In genomic region chr2:70302195-70302546, GRCh38 we compare ENCODE assay signal across 7 cellular contexts. TPM values are rescaled to one million over a fixed set of nuclear protein-coding genes. Genes with fewer than 3 reads are reported as not detected.
DNase-seq lines count a peak whose midpoint lies in the region; ATAC-seq and TF ChIP-seq lines count a peak whose summit lies in the region.
"Not testable (repeated sequence)": the region's sequence is repeated elsewhere in the genome, so short reads cannot be mapped to it uniquely, and the experiment has no call there.

No MANE protein-coding gene starts in this region.

- TF ChIP-seq POLR2A in heart left ventricle (IDR thresholded peaks at IDR 0.05) = not testable (repeated sequence)

- not testable (repeated sequence) for H3K9me3 ChIP-seq in OCI-LY3 (ENCODE audit: insufficient read depth, low read length); mammary epithelial cell (replicated peaks; ENCODE audit: insufficient read depth, low read length); heart left ventricle; skeletal muscle satellite cell (replicated peaks; ENCODE audit: low read length)

- H3K27me3 ChIP-seq in GM06990 (replicated peaks; ENCODE audit: control insufficient read depth, insufficient read depth, low read length); OCI-LY3 (ENCODE audit: low read depth, low read length); mammary epithelial cell (ENCODE audit: insufficient read depth, low read length); heart left ventricle; skeletal muscle satellite cell (ENCODE audit: control insufficient read depth, insufficient read depth, low read length): not testable (repeated sequence)

- intact Hi-C loops in mammary epithelial cell (cut with micrococcal nuclease) (loop anchor here (5.0 to 10.0 kb wide), 3 partner anchors 217 to 560 kb away; partner anchors contain the start of gene PCBP1), heart left ventricle (cut with DNase I) (loop anchor here (1.0 to 10.0 kb wide), 8 partner anchors 55 to 390 kb away; partner anchors contain the start of genes MXD1 (in 3 of the 10) and TIA1 (in 2 of the 10))

- POLR2A ChIA-PET in activated CD8-positive, alpha-beta T cell treated with anti-CD3 and anti-CD28 coated beads, Interleukin-2, amount 10 ng/mL, durations not matched to agents 7 days and 5 days (lab: Charles Lee) = interaction anchor here (0.8 to 4.2 kb wide), 4 partner anchors 9 to 388 kb away, joined by 3 to 31 read pairs (median 5); partner anchors contain the start of genes PCYOX1 and SNRPG
- POLR2A ChIA-PET in naive thymus-derived CD8-positive, alpha-beta T cell (lab: Charles Lee) = interaction anchor here (0.8 to 4.3 kb wide), 10 partner anchors 9 to 390 kb away, joined by 3 to 45 read pairs (median 5); partner anchors contain the start of genes C2orf42, MXD1, PCYOX1 and SNRPG

- ATAC-seq in activated CD8-positive, alpha-beta T cell treated with anti-CD3 and anti-CD28 coated beads, Interleukin-2, amount 10 ng/mL, durations not matched to agents 7 days and 5 days; heart left ventricle; naive thymus-derived CD8-positive, alpha-beta T cell: not testable (repeated sequence)

- not testable (repeated sequence) for H3K9ac ChIP-seq in OCI-LY3 (ENCODE audit: low read length); mammary epithelial cell (ENCODE audit: insufficient read depth, low read length); skeletal muscle satellite cell (ENCODE audit: low read depth, low read length)

- in situ Hi-C loops in mammary epithelial cell (cut with MboI; ENCODE audit: low sequenced_read_pairs in 2 of 2) = loop anchor here (10.0 to 25.0 kb wide), 3 partner anchors 343 to 635 kb away; partner anchors contain the start of genes ATP6V1B1 (in 2 of the 2) and FIGLA (in 1 of the 2)

- H3K36me3 Mint-ChIP-seq in activated CD8-positive, alpha-beta T cell treated with anti-CD3 and anti-CD28 coated beads, Interleukin-2, amount 10 ng/mL, durations not matched to agents 7 days and 5 days (ENCODE audit: low read depth) = peaks cover 29% of the 10 kb centered on the region
- peaks cover 6 to 32% (median 8%) of the 10 kb centered on the region in 3 donors for H3K36me3 Mint-ChIP-seq in naive thymus-derived CD8-positive, alpha-beta T cell

- peak overlapping the region; percentile 94 for H3K4me3 Mint-ChIP-seq in activated CD8-positive, alpha-beta T cell treated with anti-CD3 and anti-CD28 coated beads, Interleukin-2, amount 10 ng/mL, durations not matched to agents 7 days and 5 days
- peak overlapping the region in 9 of 10 donors; percentile 85 to 93 (median 90) for H3K4me3 Mint-ChIP-seq in naive thymus-derived CD8-positive, alpha-beta T cell

- not testable (repeated sequence) for BruUV-seq in mammary epithelial cell (replicated peaks; lab: Mats Ljungman, UMichigan)

- 64% methylated on average over 7 of the region's 11 CpGs for WGBS in mammary epithelial cell (ENCODE audit: low coverage, missing lambda C conversion rate)
- WGBS in heart left ventricle, 4 donors = 44 to 50% (median 46%) methylated on average over 11 of the region's 11 CpGs

- TF ChIP-seq CTCF in GM06990 (IDR thresholded peaks at IDR 0.05; ENCODE audit: insufficient read depth, low read length, poor library complexity, severe bottlenecking); OCI-LY3 (IDR thresholded peaks at IDR 0.05; ENCODE audit: low read depth, low read length); mammary epithelial cell (conservative IDR thresholded peaks at IDR 0.05 in 1 of 2, IDR thresholded peaks at IDR 0.05 in 1 of 2; ENCODE audit: extremely low read depth in 1 of 2, insufficient read depth in 1 of 2, low read depth in 1 of 2, low read length in 2 of 2): not testable (repeated sequence)
- TF ChIP-seq CTCF in heart left ventricle (IDR thresholded peaks at IDR 0.05) = peak in 3 of 12 donors; percentile 0 to 6 (median 4)

- dilution Hi-C loops in mammary epithelial cell (cut with HindIII; ENCODE audit: low sequenced_read_pairs) = loop anchor here (5.0 to 25.0 kb wide), 4 partner anchors 60 to 660 kb away; partner anchors contain the start of gene CD207

- peak overlapping the region; percentile 81 for H3K4me2 ChIP-seq in OCI-LY3 (ENCODE audit: low read length)
- H3K4me2 ChIP-seq in mammary epithelial cell (ENCODE audit: insufficient read depth, low read depth, low read length) = peak overlapping the region; percentile 96
- H3K4me2 ChIP-seq in skeletal muscle satellite cell (ENCODE audit: low read length) = peak overlapping the region; percentile 95

- not testable (repeated sequence) for H3K4me1 ChIP-seq in OCI-LY3 (ENCODE audit: low read length); mammary epithelial cell (ENCODE audit: insufficient read depth, low read length); skeletal muscle satellite cell (ENCODE audit: control insufficient read depth, insufficient read depth, low read length)
- H3K4me1 ChIP-seq in heart left ventricle = peaks cover 0 to 16% (median 4%) of the 10 kb centered on the region in 12 donors

- not testable (repeated sequence) for DNase-seq in GM06990 (ENCODE audit: extremely low read depth, insufficient read length); activated CD8-positive, alpha-beta T cell treated with anti-CD3 and anti-CD28 coated beads, Interleukin-2, amount 10 ng/mL, durations not matched to agents 7 days and 5 days; mammary epithelial cell; heart left ventricle; naive thymus-derived CD8-positive, alpha-beta T cell

- peak overlapping the region; percentile 98 for H3K27ac Mint-ChIP-seq in activated CD8-positive, alpha-beta T cell treated with anti-CD3 and anti-CD28 coated beads, Interleukin-2, amount 10 ng/mL, durations not matched to agents 7 days and 5 days
- H3K27ac Mint-ChIP-seq in naive thymus-derived CD8-positive, alpha-beta T cell = peak overlapping the region in 3 of 10 donors; percentile 89 to 96 (median 93)

- not testable (repeated sequence) for H3K27ac ChIP-seq in OCI-LY3 (ENCODE audit: low read length); mammary epithelial cell (ENCODE audit: insufficient read depth, low read depth, low read length)
- H3K27ac ChIP-seq in heart left ventricle = peak overlapping the region in 6 of 12 donors; percentile 78 to 89 (median 86)

- H4K20me1 ChIP-seq in OCI-LY3 (ENCODE audit: insufficient read depth, low read length); mammary epithelial cell (ENCODE audit: insufficient read depth, low read length): not testable (repeated sequence)

- not testable (repeated sequence) for H3K36me3 ChIP-seq in GM06990 (ENCODE audit: control insufficient read depth, insufficient read depth, low read length); mammary epithelial cell (ENCODE audit: insufficient read depth, low read length)
- H3K36me3 ChIP-seq in OCI-LY3 (replicated peaks; ENCODE audit: low read depth, low read length) = peaks cover 15% of the 10 kb centered on the region
- peaks cover 0 to 31% (median 27%) of the 10 kb centered on the region in 9 donors for H3K36me3 ChIP-seq in heart left ventricle
- peaks cover 17% of the 10 kb centered on the region for H3K36me3 ChIP-seq in skeletal muscle satellite cell (ENCODE audit: insufficient read depth, low read length)

- H3K27me3 Mint-ChIP-seq in activated CD8-positive, alpha-beta T cell treated with anti-CD3 and anti-CD28 coated beads, Interleukin-2, amount 10 ng/mL, durations not matched to agents 7 days and 5 days (ENCODE audit: low read depth); naive thymus-derived CD8-positive, alpha-beta T cell: not testable (repeated sequence)

- H3K79me2 ChIP-seq in OCI-LY3 (ENCODE audit: low read length) = peaks cover 19% of the 10 kb centered on the region
- peaks cover 20% of the 10 kb centered on the region for H3K79me2 ChIP-seq in mammary epithelial cell (ENCODE audit: insufficient read depth, low read length)

- H3K9me3 Mint-ChIP-seq in activated CD8-positive, alpha-beta T cell treated with anti-CD3 and anti-CD28 coated beads, Interleukin-2, amount 10 ng/mL, durations not matched to agents 7 days and 5 days (ENCODE audit: insufficient read depth); naive thymus-derived CD8-positive, alpha-beta T cell: not testable (repeated sequence)

- H3K4me3 ChIP-seq in GM06990 (replicated peaks; ENCODE audit: low read depth, low read length) (peak overlapping the region; percentile 6; the same call in 1 of the 2 replicates), OCI-LY3 (ENCODE audit: low read length) (peak overlapping the region; percentile 92), mammary epithelial cell (replicated peaks in 1 of 3; ENCODE audit: insufficient read depth in 1 of 3, low read depth in 2 of 3, low read length in 3 of 3) (peak overlapping the region; percentile 72 to 87 (median 83)), heart left ventricle (peak overlapping the region in 11 of 12 donors; percentile 67 to 99 (median 89)), skeletal muscle satellite cell (ENCODE audit: low read length) (peak overlapping the region; percentile 97)

- CTCF ChIA-PET in activated CD8-positive, alpha-beta T cell treated with anti-CD3 and anti-CD28 coated beads, Interleukin-2, amount 10 ng/mL, durations not matched to agents 7 days and 5 days (lab: Charles Lee) = interaction anchor here (1.0 to 5.5 kb wide), 14 partner anchors 9 to 474 kb away, joined by 3 to 95 read pairs (median 10); partner anchors contain the start of genes MXD1, PCYOX1, SNRPG and TIA1
- CTCF ChIA-PET in mammary epithelial cell (lab: Charles Lee; ENCODE audit: low non-redundant PET) = interaction anchor here (0.7 kb wide), 2 partner anchors 21 to 569 kb away, joined by 3 to 4 read pairs; no protein-coding TSS in a partner anchor

- not testable (repeated sequence) for H2AFZ ChIP-seq in OCI-LY3 (ENCODE audit: low read depth, low read length); mammary epithelial cell (ENCODE audit: low read depth, low read length)

- H3K4me1 Mint-ChIP-seq in activated CD8-positive, alpha-beta T cell treated with anti-CD3 and anti-CD28 coated beads, Interleukin-2, amount 10 ng/mL, durations not matched to agents 7 days and 5 days (ENCODE audit: low read depth) = peaks cover 34% of the 10 kb centered on the region
- peaks cover 20 to 28% (median 24%) of the 10 kb centered on the region in 4 donors for H3K4me1 Mint-ChIP-seq in naive thymus-derived CD8-positive, alpha-beta T cell

RNA-seq across cellular contexts. Expression of gene FAM136A, which starts 0.3 kb away (rescaled TPM):
- total RNA-seq in activated CD8-positive, alpha-beta T cell treated with anti-CD3 and anti-CD28 coated beads, Interleukin-2, amount 10 ng/mL, durations not matched to agents 7 days and 5 days = 10 to 100 TPM; 45.5 to 51.0 TPM
- total RNA-seq in mammary epithelial cell (10 to 100 TPM; 14.5 to 37.8 TPM), heart left ventricle (10 to 100 TPM; 17.8 to 25.9 (median 23.9) TPM)
- polyA plus RNA-seq in mammary epithelial cell (30.4 TPM), heart left ventricle (10 to 100 TPM; 16.8 to 42.8 TPM)
- polyA minus RNA-seq in mammary epithelial cell = 7.2 TPM
- 10 to 100 TPM; 38.9 to 41.8 TPM for total RNA-seq in naive thymus-derived CD8-positive, alpha-beta T cell
- 10 to 100 TPM; 43.2 to 45.3 (median 44.4) TPM for polyA plus RNA-seq in naive thymus-derived CD8-positive, alpha-beta T cell
- total RNA-seq in skeletal muscle satellite cell (2012; rRNA removed) = 34.2 and 34.5 TPM in 2 replicates

RNA-seq across cellular contexts. Expression of gene SNRPG, which starts 8.6 kb away (rescaled TPM):
- total RNA-seq in activated CD8-positive, alpha-beta T cell treated with anti-CD3 and anti-CD28 coated beads, Interleukin-2, amount 10 ng/mL, durations not matched to agents 7 days and 5 days = 100 to 1,000 TPM; 385 to 389 TPM
- 100 to 1,000 TPM in 1 of 2 donors, 10 to 100 TPM in 1; 59.7 to 222 TPM for total RNA-seq in mammary epithelial cell
- polyA plus RNA-seq in mammary epithelial cell = 123 TPM
- 15.8 TPM for polyA minus RNA-seq in mammary epithelial cell
- total RNA-seq in heart left ventricle = 100 to 1,000 TPM in 8 of 9 donors, 10 to 100 TPM in 1; 92.2 to 172 (median 112) TPM
- 100 to 1,000 TPM; 240 to 259 TPM for polyA plus RNA-seq in heart left ventricle
- total RNA-seq in naive thymus-derived CD8-positive, alpha-beta T cell = 100 to 1,000 TPM; 116 to 133 TPM
- 100 to 1,000 TPM; 192 to 244 (median 206) TPM for polyA plus RNA-seq in naive thymus-derived CD8-positive, alpha-beta T cell
- total RNA-seq in skeletal muscle satellite cell (2012; rRNA removed) = 274 and 276 TPM in 2 replicates

RNA-seq across cellular contexts. Expression of gene PCYOX1, which starts 44.2 kb away (rescaled TPM):
- total RNA-seq in activated CD8-positive, alpha-beta T cell treated with anti-CD3 and anti-CD28 coated beads, Interleukin-2, amount 10 ng/mL, durations not matched to agents 7 days and 5 days = 10 to 100 TPM; 14.5 to 15.2 TPM
- total RNA-seq in mammary epithelial cell (10 to 100 TPM; 50.3 to 61.3 TPM), heart left ventricle (10 to 100 TPM; 53.2 to 91.5 (median 78.1) TPM)
- polyA plus RNA-seq in mammary epithelial cell (27.9 TPM), heart left ventricle (10 to 100 TPM; 19.3 TPM)
- polyA minus RNA-seq in mammary epithelial cell = 33.5 TPM
- total RNA-seq in naive thymus-derived CD8-positive, alpha-beta T cell = 10 to 100 TPM; 28.5 to 32.0 TPM
- 10 to 100 TPM; 22.6 to 28.8 (median 24.4) TPM for polyA plus RNA-seq in naive thymus-derived CD8-positive, alpha-beta T cell
- total RNA-seq in skeletal muscle satellite cell (2012; rRNA removed) = 32.2 and 36.3 TPM in 2 replicates

RNA-seq across cellular contexts. Expression of gene TIA1, which starts 53.7 kb away (rescaled TPM):
- 100 to 1,000 TPM; 119 to 125 TPM for total RNA-seq in activated CD8-positive, alpha-beta T cell treated with anti-CD3 and anti-CD28 coated beads, Interleukin-2, amount 10 ng/mL, durations not matched to agents 7 days and 5 days
- total RNA-seq in mammary epithelial cell (10 to 100 TPM; 53.0 to 61.6 TPM), heart left ventricle (10 to 100 TPM; 26.1 to 53.0 (median 42.1) TPM)
- polyA plus RNA-seq in mammary epithelial cell (22.4 TPM), heart left ventricle (10 to 100 TPM; 18.7 to 47.7 TPM)
- 70.9 TPM for polyA minus RNA-seq in mammary epithelial cell
- total RNA-seq in naive thymus-derived CD8-positive, alpha-beta T cell = 100 to 1,000 TPM; 201 to 202 TPM
- polyA plus RNA-seq in naive thymus-derived CD8-positive, alpha-beta T cell = 10 to 100 TPM; 37.0 to 62.6 (median 41.9) TPM
- 40.4 and 53.5 TPM in 2 replicates for total RNA-seq in skeletal muscle satellite cell (2012; rRNA removed)

Comparison
In these comparisons a context has a peak if more than half of its experiments do, and no peak if none do; other contexts are left out.
1. H3K4me3 ChIP-seq: peak in every context shown above with its lines; median percentile 97 in skeletal muscle satellite cell; 92 in OCI-LY3; 89 in heart left ventricle; 83 in mammary epithelial cell; 6 in GM06990.